In genomic region chr17:39239640-39240314, GRCh38 we compare ENCODE assay signal across 8 cellular contexts. TPM values are rescaled to one million over a fixed set of nuclear protein-coding genes. Genes with fewer than 3 reads are reported as not detected.
DNase-seq lines count a peak whose midpoint lies in the region; ATAC-seq and TF ChIP-seq lines count a peak whose summit lies in the region.

No MANE protein-coding gene starts in this region.

- no peaks in the 10 kb centered on the region for H4K20me1 ChIP-seq in HCT116 (ENCODE audit: insufficient read depth)

- TF ChIP-seq POLR2A in HCT116 (IDR thresholded peaks at IDR 0.05; ENCODE audit: borderline replicate concordance, extremely low read depth, insufficient read depth, insufficient read length) (no peak), Peyer's patch (IDR thresholded peaks at IDR 0.05) (no peak), heart left ventricle (IDR thresholded peaks at IDR 0.05) (no peak)

- no peaks in the 10 kb centered on the region for H3K9me2 ChIP-seq in HCT116 (ENCODE audit: insufficient read depth)

- peak overlapping the region; percentile 88 for H2AFZ ChIP-seq in HCT116 (ENCODE audit: low read depth, low read length, poor library complexity, severe bottlenecking)

- TF ChIP-seq CTCF in HCT116 (IDR thresholded peaks at IDR 0.05 in 2 of 3, conservative IDR thresholded peaks at IDR 0.05 in 1 of 3; ENCODE audit: borderline replicate concordance in 1 of 3, insufficient read depth in 1 of 3, low read depth in 2 of 3, low read length in 2 of 3) (peak; percentile 62 to 85 (median 83); a peak in 5 of 6 replicates), Peyer's patch (IDR thresholded peaks at IDR 0.05) (peak; percentile 39 to 65 (median 58)), heart left ventricle (IDR thresholded peaks at IDR 0.05) (peak; percentile 25 to 59 (median 41))

- peak; percentile 57 for DNase-seq in ACHN
- DNase-seq in HCT116 (ENCODE audit: low read depth, low spot score) = peak; percentile 59
- DNase-seq in Peyer's patch = peak; percentile 76 to 87 (median 79)
- peak; percentile 25 for DNase-seq in activated gamma-delta T cell (lab: John Stamatoyannopoulos, UW)
- peak in 1 of 5 donors; percentile 64 for DNase-seq in heart left ventricle
- DNase-seq in stimulated activated CD4-positive, alpha-beta T cell treated with anti-CD3 and anti-CD28 coated beads, Interleukin-12 subunit alpha, Interleukin-12 subunit beta, amount 100 ng/mL, for 24 hours (ENCODE audit: low read depth in 2 of 2) = peak; percentile 24 to 63

- no peaks in the 10 kb centered on the region for H3K27me3 ChIP-seq in HCT116 (ENCODE audit: insufficient read depth, low read length)
- no peaks in the 10 kb centered on the region for H3K27me3 ChIP-seq in Peyer's patch
- H3K27me3 ChIP-seq in heart left ventricle = peaks cover 0 to 21% (median 0%) of the 10 kb centered on the region in 9 donors

- H3K4me3 ChIP-seq in HCT116 (replicated peaks in 1 of 2; ENCODE audit: low read depth in 1 of 2, low read length in 2 of 2) = no peak overlapping the region
- no peak overlapping the region for H3K4me3 ChIP-seq in Peyer's patch
- no peak overlapping the region for H3K4me3 ChIP-seq in heart left ventricle

- CTCF ChIA-PET in HCT116 (lab: Charles Lee) = interaction anchor here (1.0 to 6.8 kb wide), 4 partner anchors 12 to 257 kb away, joined by 3 to 60 read pairs (median 7); no protein-coding TSS in a partner anchor

- H3K4me1 ChIP-seq in HCT116 (ENCODE audit: control insufficient read depth in 1 of 2, insufficient read depth in 2 of 2, low read length in 2 of 2) (peaks cover 18 to 48% of the 10 kb centered on the region in 2 experiments), Peyer's patch (peaks cover 0 to 7% (median 3%) of the 10 kb centered on the region in 4 donors), heart left ventricle (peaks cover 0 to 24% (median 6%) of the 10 kb centered on the region in 12 donors)

- ATAC-seq in HCT116 = peak; percentile 71
- ATAC-seq in heart left ventricle = peak in 1 of 4 donors; percentile 38
- no peak for ATAC-seq in HG02870 (IDR thresholded peaks at IDR 0.05; ENCODE audit: unreplicated experiment)
- no peak for ATAC-seq in HG03521 (IDR thresholded peaks at IDR 0.05; ENCODE audit: unreplicated experiment)

- in situ Hi-C loops in ACHN (cut with HindIII; ENCODE audit: low pct_ligation_motif_present, low pct_unique_long_range_greater_than_20kb, low sequenced_read_pairs) = no loop called here

- TF ChIP-seq RAD21 in HCT116 (IDR thresholded peaks at IDR 0.05; ENCODE audit: low read depth) = peak; percentile 53

- POLR2A ChIA-PET in HCT116 (lab: Charles Lee) = interaction anchor here (3.8 kb wide), 1 partner anchor 40 kb away, joined by 16 read pairs; the partner anchor contains the start of gene RPL19

- no peaks in the 10 kb centered on the region for H3K79me2 ChIP-seq in HCT116 (ENCODE audit: insufficient read depth, low read length)

- RAD21 ChIA-PET in HCT116 (lab: Charles Lee; ENCODE audit: low non-redundant PET in 1 of 2, low total read pairs in 2 of 2, uncharacterized antibody in 2 of 2, unreplicated experiment in 2 of 2) = interaction anchor here in 1 of 2 experiments (1.8 kb wide), 1 partner anchor 33 kb away, joined by 10 read pairs; no protein-coding TSS in a partner anchor

- H3K4me2 ChIP-seq in HCT116 (ENCODE audit: low read length) = peak overlapping the region; percentile 56

- intact Hi-C loops in HCT116 (cut with micrococcal nuclease) = loop anchor here (1.0 to 5.0 kb wide), 2 partner anchors 32 to 262 kb away; no protein-coding TSS in a partner anchor
- intact Hi-C loops in heart left ventricle (cut with DNase I) = loop anchor here (5.0 to 10.0 kb wide), 9 partner anchors 32 to 265 kb away; partner anchors contain the start of genes ARL5C (in 1 of the 10) and PLXDC1 (in 1 of the 10)

- 27 to 37% (median 30%) methylated on average over 12 to 16 of the region's 16 CpGs for WGBS in heart left ventricle, 4 donors

- no peaks in the 10 kb centered on the region for H3K9me3 ChIP-seq in HCT116 (ENCODE audit: control insufficient read depth in 1 of 2, insufficient read depth in 1 of 2, low read depth in 1 of 2, low read length in 2 of 2)
- no peaks in the 10 kb centered on the region for H3K9me3 ChIP-seq in Peyer's patch
- H3K9me3 ChIP-seq in heart left ventricle = no peaks in the 10 kb centered on the region

- H3K36me3 ChIP-seq in HCT116 (ENCODE audit: control insufficient read depth in 1 of 2, insufficient read depth in 2 of 2, low read length in 2 of 2) = no peaks in the 10 kb centered on the region
- H3K36me3 ChIP-seq in Peyer's patch = no peaks in the 10 kb centered on the region
- no peaks in the 10 kb centered on the region for H3K36me3 ChIP-seq in heart left ventricle

- H3K9ac ChIP-seq in HCT116 (ENCODE audit: low read length) = no peak overlapping the region

- no TSS peak for BruUV-seq in HCT116 (replicated peaks; lab: Mats Ljungman, UMichigan)

- H3K27ac ChIP-seq in HCT116 (ENCODE audit: low read depth, low read length) (no peak overlapping the region), Peyer's patch (no peak overlapping the region), heart left ventricle (no peak overlapping the region)

TF ChIP-seq in HCT116, 20 proteins besides CTCF, POLR2A, EP300 and RAD21:
- TF ChIP-seq SP1 (IDR thresholded peaks at IDR 0.05; ENCODE audit: low read depth) = no peak
- no peak for TF ChIP-seq EZH2 (IDR thresholded peaks at IDR 0.05)
- peak; percentile 73 for TF ChIP-seq MAX (IDR thresholded peaks at IDR 0.05)
- TF ChIP-seq TCF7L2 (IDR thresholded peaks at IDR 0.05; ENCODE audit: borderline replicate concordance, extremely low read depth, insufficient read depth, insufficient read length) = no peak
- TF ChIP-seq SIN3A (IDR thresholded peaks at IDR 0.05; ENCODE audit: low read depth) = no peak
- TF ChIP-seq REST (IDR thresholded peaks at IDR 0.05; ENCODE audit: low read depth) = no peak
- TF ChIP-seq CBX3 (IDR thresholded peaks at IDR 0.05; ENCODE audit: low read depth) = no peak; the same call in 1 of the 2 replicates
- no peak for TF ChIP-seq YY1 (IDR thresholded peaks at IDR 0.05; ENCODE audit: extremely low read depth, insufficient replicate concordance, low read depth, low read length)

RNA-seq across cellular contexts. Expression of gene STAC2, which starts 14.0 kb away (rescaled TPM):
- total RNA-seq in HCT116 (2021; ENCODE audit: unreplicated experiment) (not detected), Peyer's patch (under 1 TPM in 2 of 4 donors, not detected in 2; 0.27 to 0.66 TPM), heart left ventricle (1 to 10 TPM in 2 of 9 donors, under 1 TPM in 7; 0.16 to 3.6 (median 0.33) TPM)
- 0.02 TPM in 1 of 2 replicates, not detected in the other for polyA plus RNA-seq in HCT116 (2012)
- polyA plus RNA-seq in heart left ventricle = 1 to 10 TPM in 1 of 2 donors, under 1 TPM in 1; 0.76 to 5.3 TPM

RNA-seq across cellular contexts. Expression of gene RPL19, which starts 39.7 kb away (rescaled TPM):
- 2,276 TPM for total RNA-seq in HCT116 (2021; ENCODE audit: unreplicated experiment)
- polyA plus RNA-seq in HCT116 (2012) = 3,114 and 3,168 TPM in 2 replicates
- total RNA-seq in Peyer's patch = 1,000 to 10,000 TPM in 3 of 4 donors, 100 to 1,000 TPM in 1; 932 to 2,029 (median 1,420) TPM
- total RNA-seq in heart left ventricle = 1,000 to 10,000 TPM in 6 of 9 donors, 100 to 1,000 TPM in 3; 836 to 1,525 (median 1,097) TPM
- polyA plus RNA-seq in heart left ventricle = 1,000 to 10,000 TPM; 1,669 to 2,599 TPM

RNA-seq across cellular contexts. Expression of gene CACNB1, which starts 42.3 kb away (rescaled TPM):
- total RNA-seq in HCT116 (2021; ENCODE audit: unreplicated experiment) = 13.0 TPM
- 5.4 and 6.5 TPM in 2 replicates for polyA plus RNA-seq in HCT116 (2012)
- 1 to 10 TPM; 2.5 to 5.0 (median 2.8) TPM for total RNA-seq in Peyer's patch
- total RNA-seq in heart left ventricle = 10 to 100 TPM in 1 of 9 donors, 1 to 10 TPM in 8; 4.3 to 13.4 (median 7.1) TPM
- 10 to 100 TPM in 1 of 2 donors, 1 to 10 TPM in 1; 6.1 to 14.3 TPM for polyA plus RNA-seq in heart left ventricle
